ENCODE assay signal across 14 cellular contexts in the genomic region with DNA sequence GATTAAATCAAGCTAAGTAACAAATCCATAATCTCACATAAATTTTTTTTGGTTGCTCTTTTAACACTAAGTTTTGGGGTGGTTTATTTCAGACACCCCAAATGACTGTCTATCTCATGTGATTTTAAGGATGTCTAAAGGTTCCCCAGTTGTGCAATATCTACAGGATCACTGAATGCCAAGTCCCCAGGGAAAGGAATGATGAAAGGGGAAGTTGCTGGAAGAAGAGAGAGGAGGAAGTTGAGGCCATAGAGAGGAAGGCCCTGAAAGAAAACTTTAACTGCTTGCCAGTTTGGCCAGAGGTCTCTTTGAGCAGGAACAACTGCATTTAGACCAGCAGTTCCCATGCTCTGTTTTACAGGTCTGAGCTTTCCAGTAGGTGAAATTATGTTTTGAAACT.
A peak's percentile ranks its signal among the peaks of the same experiment; 100 is the strongest.
DNase-seq lines count a peak whose midpoint lies in the region; ATAC-seq lines count a peak whose summit lies in the region.
"Had no signal": no experiment of that assay in that cellular context is flagged by ENCODE, and none has a peak within 500 bp of the region (broad histone marks: within the 10 kb centered on the region; RNA-seq: fewer than 3 reads in every experiment).

No MANE protein-coding gene starts in this region.

- H3K4me3 ChIP-seq in skeletal muscle cell (ENCODE audit: low read depth, low read length) = no peak overlapping the region
- H3K4me3 ChIP-seq: hepatocyte, MG63 had no signal

- ATAC-seq in GM18868 (IDR thresholded peaks at IDR 0.05; ENCODE audit: unreplicated experiment) (no peak), HG02759 (IDR thresholded peaks at IDR 0.05; ENCODE audit: unreplicated experiment) (no peak), HG03095 (IDR thresholded peaks at IDR 0.05; ENCODE audit: unreplicated experiment) (no peak)

- DNase-seq in HCEC 1CT = peak; percentile 31
- peak; percentile 74 for DNase-seq in OCI-M1 (lab: John Stamatoyannopoulos, UW)
- DNase-seq in fibroblast of gingiva (ENCODE audit: low read depth) = peak; percentile 64
- DNase-seq in skeletal muscle cell (ENCODE audit: low read depth) = peak; percentile 83
- DNase-seq: activated CD8-positive, alpha-beta memory T cell treated with anti-CD3 and anti-CD28 coated beads, Interleukin-2, amount 50 U/mL, for 4 hours; effector memory CD4-positive, alpha-beta T cell; mesendoderm; MG63; NCI-H510A; stimulated activated naive CD4-positive, alpha-beta T cell treated with Interleukin-2 at 50 U/mL for 16 hours had no signal

Comparison
In these comparisons a context has a peak if more than half of its experiments do, and no peak if none do; other contexts are left out.
1. DNase-seq: peak in every context shown above with its lines; median percentile 83 in skeletal muscle cell; 74 in OCI-M1; 64 in fibroblast of gingiva; 31 in HCEC 1CT.